10 cellular contexts compared by ENCODE assay signal in genomic region chr12:64186789-64187188, GRCh38. TPM values are rescaled to one million over a fixed set of nuclear protein-coding genes. Genes with fewer than 3 reads are reported as not detected.
DNase-seq lines count a peak whose midpoint lies in the region; ATAC-seq and TF ChIP-seq lines count a peak whose summit lies in the region.
"Had no signal": no experiment of that assay in that cellular context is flagged by ENCODE, and none has a peak within 500 bp of the region (broad histone marks: within the 10 kb centered on the region; RNA-seq: fewer than 3 reads in every experiment).

No MANE protein-coding gene starts in this region.

- POLR2A ChIA-PET in IMR-90 (lab: Charles Lee; ENCODE audit: unreplicated experiment): no interaction called here

- peak overlapping the region; percentile 100 for H2BK20ac ChIP-seq in IMR-90 (ENCODE audit: low read depth, low read length)

- H3K79me1 ChIP-seq in IMR-90 (ENCODE audit: low read depth in 1 of 2, low read length in 2 of 2): peaks cover 0 to 19% of the 10 kb centered on the region in 2 experiments; a peak in 2 of 4 replicates

- H3K9me1 ChIP-seq in IMR-90 (ENCODE audit: insufficient read depth, low read length): peaks cover 10% of the 10 kb centered on the region

- TF ChIP-seq POLR2A in IMR-90 (IDR thresholded peaks at IDR 0.05; ENCODE audit: low read depth, low read length) (no peak), heart left ventricle (IDR thresholded peaks at IDR 0.05) (no peak)

- no peaks in the 10 kb centered on the region for H4K20me1 ChIP-seq in IMR-90 (ENCODE audit: insufficient read depth, low read length)

- in situ Hi-C loops in IMR-90 (cut with MboI; ENCODE audit: low sequenced_read_pairs): no loop called here

- H3K23ac ChIP-seq in IMR-90 (ENCODE audit: low read depth, low read length): peak overlapping the region; percentile 88; the same call in 1 of the 2 replicates

- H3K56ac ChIP-seq in IMR-90 (ENCODE audit: extremely low read depth, insufficient read depth, low read length): peak overlapping the region; percentile 96

- TF ChIP-seq CTCF in IMR-90 (conservative IDR thresholded peaks at IDR 0.05; ENCODE audit: low read depth, low read length) (no peak), heart left ventricle (IDR thresholded peaks at IDR 0.05) (no peak)

- CTCF ChIA-PET in IMR-90 (lab: Yijun Ruan, JAX): interaction anchor here (0.7 kb wide), 1 partner anchor 346 kb away, joined by 5 read pairs; no protein-coding TSS in a partner anchor

- peak overlapping the region; percentile 99 for H2BK15ac ChIP-seq in IMR-90 (ENCODE audit: low read depth, low read length)

- no peak for TF ChIP-seq RAD21 in IMR-90 (IDR thresholded peaks at IDR 0.05; ENCODE audit: low read length)

- dilution Hi-C loops in IMR-90 (cut with HindIII; ENCODE audit: low sequenced_read_pairs, unreplicated experiment): no loop called here

- no TSS peak for BruUV-seq in IMR-90 (replicated peaks; lab: Mats Ljungman, UMichigan)

- H3K27me3 ChIP-seq in IMR-90 (ENCODE audit: control insufficient read depth, insufficient read depth, low read length): no peaks in the 10 kb centered on the region
- H3K27me3 ChIP-seq in heart left ventricle: no peaks in the 10 kb centered on the region
- H3K27me3 ChIP-seq: neutrophil had no signal

- WGBS in IMR-90 (ENCODE audit: extremely low coverage in 2 of 2, insufficient read length in 1 of 2), 2 experiments: no CpG with 5 or more reads among the region's 2 CpGs
- WGBS in heart left ventricle, 4 donors: 73 to 96% (median 94%) methylated on average over 2 of the region's 2 CpGs

- peak overlapping the region; percentile 96 to 98 for H4K8ac ChIP-seq in IMR-90 (ENCODE audit: low read depth in 2 of 2, low read length in 2 of 2)

- peak overlapping the region; percentile 100 for H2AK5ac ChIP-seq in IMR-90 (ENCODE audit: low read depth, low read length)

- DNase-seq in IMR-90 (peak; percentile 47), kidney tubule cell (ENCODE audit: low spot score) (peak; percentile 81), OCI-M1 (lab: John Stamatoyannopoulos, UW) (no peak), heart left ventricle (no peak)
- DNase-seq in activated CD4-positive, alpha-beta T cell treated with anti-CD3 and anti-CD28 coated beads, Interleukin-2, amount 50 U/mL, for 1 hour: no peak
- DNase-seq: activated gamma-delta T cell, glutamatergic neuron had no signal

- H4K5ac ChIP-seq in IMR-90 (ENCODE audit: low read depth, low read length): peak overlapping the region; percentile 87

- peak overlapping the region; percentile 47 for H3K4me2 ChIP-seq in IMR-90 (ENCODE audit: low read depth, low read length)

- H2AFZ ChIP-seq in IMR-90 (replicated peaks; ENCODE audit: low read length, poor library complexity): peak overlapping the region; percentile 38

- H3K4me3 ChIP-seq in IMR-90 (ENCODE audit: insufficient read depth, low read depth, low read length): no peak overlapping the region
- H3K4me3 ChIP-seq in heart left ventricle: no peak overlapping the region

- H3K18ac ChIP-seq in IMR-90 (ENCODE audit: low read depth, low read length): peak overlapping the region; percentile 90

- no peak overlapping the region for H2AK9ac ChIP-seq in IMR-90 (replicated peaks; ENCODE audit: low read depth, low read length, poor library complexity)

- ATAC-seq in GM18907 (IDR thresholded peaks at IDR 0.05; ENCODE audit: unreplicated experiment) (peak; percentile 94), HG02588 (IDR thresholded peaks at IDR 0.05; ENCODE audit: unreplicated experiment) (peak; percentile 95), IMR-90 (ENCODE audit: low read depth) (peak; percentile 15; the same call in 1 of the 2 replicates), heart left ventricle (no peak)

- peak overlapping the region; percentile 96 for H4K91ac ChIP-seq in IMR-90 (ENCODE audit: insufficient read depth, low read depth, low read length)

- H3K14ac ChIP-seq in IMR-90 (replicated peaks; ENCODE audit: low read depth, low read length): peak overlapping the region; percentile 96

- H3K4me1 ChIP-seq in IMR-90 (ENCODE audit: control insufficient read depth, insufficient read depth, low read length) (peaks cover 21% of the 10 kb centered on the region), heart left ventricle (peaks cover 0 to 18% (median 2%) of the 10 kb centered on the region in 12 donors)

- H3K27ac ChIP-seq in IMR-90 (ENCODE audit: insufficient read depth, low read length) (peak overlapping the region; percentile 100), heart left ventricle (no peak overlapping the region)
- H3K27ac ChIP-seq: neutrophil had no signal

- H3K9me3 ChIP-seq in IMR-90 (ENCODE audit: control insufficient read depth, insufficient read depth, low read length) (no peaks in the 10 kb centered on the region), heart left ventricle (no peaks in the 10 kb centered on the region)
- H3K9me3 ChIP-seq: neutrophil had no signal

- peak overlapping the region; percentile 99 for H2BK120ac ChIP-seq in IMR-90 (ENCODE audit: low read depth, low read length)

- H3K9ac ChIP-seq in IMR-90 (ENCODE audit: low read depth, low read length): peak overlapping the region; percentile 49; the same call in 1 of the 2 replicates

- H2BK5ac ChIP-seq in IMR-90 (ENCODE audit: low read depth, low read length, poor library complexity, severe bottlenecking): peak overlapping the region; percentile 99

- intact Hi-C loops in IMR-90 (cut with micrococcal nuclease): loop anchor here (5.0 to 10.0 kb wide), 2 partner anchors 172 to 216 kb away; partner anchors contain the start of gene XPOT
- intact Hi-C loops in heart left ventricle (cut with DNase I): loop anchor here in 6 of 10 donors (10.0 kb wide), 2 partner anchors 58 to 68 kb away; no protein-coding TSS in a partner anchor

- H3K4ac ChIP-seq in IMR-90 (ENCODE audit: low read depth, low read length): peak overlapping the region; percentile 97

- no peaks in the 10 kb centered on the region for H3K36me3 ChIP-seq in IMR-90 (ENCODE audit: control insufficient read depth, insufficient read depth, low read length)
- no peaks in the 10 kb centered on the region for H3K36me3 ChIP-seq in heart left ventricle
- H3K36me3 ChIP-seq: neutrophil had no signal

TF ChIP-seq in IMR-90, 13 proteins besides CTCF, POLR2A, EP300 and RAD21:
- TF ChIP-seq MAFK (IDR thresholded peaks at IDR 0.05; ENCODE audit: low read depth, low read length) (no peak), FOS (IDR thresholded peaks at IDR 0.05; ENCODE audit: low read depth, low read length) (peak; percentile 44; the same call in 1 of the 2 replicates)

RNA-seq across cellular contexts. Expression of gene KICS2, which starts 35.3 kb away (rescaled TPM):
- total RNA-seq in IMR-90 (2012; rRNA removed): 5.6 and 6.1 TPM in 2 replicates
- polyA plus RNA-seq in IMR-90 (2012; rRNA removed): 2.3 and 2.4 TPM in 2 replicates
- 1.5 and 3.0 TPM in 2 replicates for polyA plus RNA-seq in IMR-90 (2012; cell fraction: cytosol; rRNA removed)
- polyA plus RNA-seq in IMR-90 (2012; cell fraction: nucleus; rRNA removed; ENCODE audit: low replicate concordance): 1.5 and 2.2 TPM in 2 replicates
- total RNA-seq in heart left ventricle: 1 to 10 TPM; 3.0 to 6.7 (median 5.1) TPM
- polyA plus RNA-seq in heart left ventricle: 1 to 10 TPM; 1.8 to 3.7 TPM

Comparison
In these comparisons a context has a peak if more than half of its experiments do, and no peak if none do; other contexts are left out.
1. ATAC-seq: peak in GM18907 (single experiment), HG02588 (single experiment) and IMR-90 (single experiment); none in heart left ventricle (0 of 4).
2. DNase-seq: peak in IMR-90 (single experiment) and kidney tubule cell (single experiment); none in OCI-M1 (single experiment), heart left ventricle (0 of 5) and activated CD4-positive, alpha-beta T cell treated with anti-CD3 and anti-CD28 coated beads, Interleukin-2, amount 50 U/mL, for 1 hour (single experiment).